1 cellular context compared by ENCODE assay signal in the genomic region with DNA sequence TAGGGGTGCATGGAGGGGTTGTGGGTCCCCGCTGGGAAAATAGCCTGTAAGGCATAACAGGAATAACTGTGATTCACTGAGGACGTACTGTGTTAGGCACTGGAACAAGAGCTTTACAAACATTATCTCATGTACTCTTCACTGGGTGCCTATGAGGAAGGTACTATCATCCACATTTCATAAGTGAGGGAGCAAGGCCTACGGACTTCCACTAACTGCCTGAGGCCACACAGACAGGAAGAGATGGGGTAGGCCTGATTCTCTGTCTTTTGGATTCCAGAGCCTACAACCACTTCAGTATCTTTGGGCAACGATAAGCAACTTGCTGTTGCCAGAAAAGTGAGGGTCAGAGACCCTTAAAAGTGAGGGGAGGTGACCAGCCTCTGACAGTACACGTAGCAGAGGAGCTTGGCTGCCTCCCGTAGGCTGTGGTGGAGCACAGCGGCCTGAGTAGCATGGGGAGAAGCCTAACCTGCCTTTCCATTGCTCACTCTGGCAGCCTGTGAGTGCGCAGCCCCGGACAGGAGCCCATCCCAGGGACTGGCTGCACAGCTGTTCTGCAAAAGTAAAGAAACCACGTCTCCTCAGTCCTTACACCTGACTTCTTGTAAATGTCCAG.
TF ChIP-seq lines count a peak whose summit lies in the region.

No MANE protein-coding gene starts in this region.

TF ChIP-seq in IMR-90, 13 proteins besides CTCF, POLR2A, EP300 and RAD21:
- no peak for TF ChIP-seq FOS (IDR thresholded peaks at IDR 0.05; ENCODE audit: low read depth, low read length)
- TF ChIP-seq CHD1 (IDR thresholded peaks at IDR 0.05; ENCODE audit: low read depth, low read length): no peak
- no peak for TF ChIP-seq NFE2L2 (IDR thresholded peaks at IDR 0.05; ENCODE audit: low read depth, low read length)
- TF ChIP-seq RFX5 (IDR thresholded peaks at IDR 0.05; ENCODE audit: low read depth, low read length): no peak
- no peak for TF ChIP-seq RCOR1 (IDR thresholded peaks at IDR 0.05; ENCODE audit: insufficient replicate concordance, low read length)
- TF ChIP-seq, protein P1, sequence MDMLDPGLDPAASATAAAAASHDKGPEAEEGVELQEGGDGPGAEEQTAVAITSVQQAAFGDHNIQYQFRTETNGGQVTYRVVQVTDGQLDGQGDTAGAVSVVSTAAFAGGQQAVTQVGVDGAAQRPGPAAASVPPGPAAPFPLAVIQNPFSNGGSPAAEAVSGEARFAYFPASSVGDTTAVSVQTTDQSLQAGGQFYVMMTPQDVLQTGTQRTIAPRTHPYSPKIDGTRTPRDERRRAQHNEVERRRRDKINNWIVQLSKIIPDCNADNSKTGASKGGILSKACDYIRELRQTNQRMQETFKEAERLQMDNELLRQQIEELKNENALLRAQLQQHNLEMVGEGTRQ (IDR thresholded peaks at IDR 0.05; ENCODE audit: low read depth, low read length): no peak
- TF ChIP-seq BHLHE40 (IDR thresholded peaks at IDR 0.05; ENCODE audit: low read depth, low read length): no peak
- no peak for TF ChIP-seq MAFK (IDR thresholded peaks at IDR 0.05; ENCODE audit: low read depth, low read length)
- no peak for TF ChIP-seq SMC3 (IDR thresholded peaks at IDR 0.05; ENCODE audit: low read depth, low read length)
- no peak for TF ChIP-seq CEBPB (IDR thresholded peaks at IDR 0.05; ENCODE audit: low read depth, low read length)
TF ChIP-seq in IMR-90: peak in this region for 0.
